In genomic region chr21:32584472-32584871, GRCh38 we compare ENCODE assay signal across 1 cellular context.
TF ChIP-seq lines count a peak whose summit lies in the region.

No MANE protein-coding gene starts in this region.

TF ChIP-seq in H1, 55 proteins besides CTCF, POLR2A, EP300 and RAD21:
- TF ChIP-seq KDM4A (IDR thresholded peaks at IDR 0.05; ENCODE audit: low read depth, low read length, severe bottlenecking), result no peak
- no peak for TF ChIP-seq SAP30 (IDR thresholded peaks at IDR 0.05; ENCODE audit: insufficient read depth, insufficient replicate concordance, low read length)
- TF ChIP-seq CEBPB (IDR thresholded peaks at IDR 0.05; ENCODE audit: low read depth, low read length), result no peak
- no peak for TF ChIP-seq FOSL1 (IDR thresholded peaks at IDR 0.05; ENCODE audit: insufficient read depth, low read depth, low read length)
- TF ChIP-seq EZH2 (IDR thresholded peaks at IDR 0.05; ENCODE audit: low read depth, low read length, severe bottlenecking), result no peak
TF ChIP-seq in H1: peak in this region for 0.
